Comparison of ENCODE assay signal across 9 cellular contexts in genomic region chr11:134069996-134070845, GRCh38. TPM values are rescaled to one million over a fixed set of nuclear protein-coding genes. Genes with fewer than 3 reads are reported as not detected.
DNase-seq lines count a peak whose midpoint lies in the region; ATAC-seq and TF ChIP-seq lines count a peak whose summit lies in the region.
"Had no signal": no experiment of that assay in that cellular context is flagged by ENCODE, and none has a peak within 500 bp of the region (broad histone marks: within the 10 kb centered on the region; RNA-seq: fewer than 3 reads in every experiment).

No MANE protein-coding gene starts in this region.

- H3K9me3 ChIP-seq in Loucy (ENCODE audit: insufficient read depth, low read depth, low read length) (no peaks in the 10 kb centered on the region), neural cell (ENCODE audit: low read length) (no peaks in the 10 kb centered on the region)

- TF ChIP-seq RAD21 in neural cell (conservative IDR thresholded peaks at IDR 0.05) = no peak

- H4K20me1 ChIP-seq in Loucy (ENCODE audit: insufficient read depth, low read length, poor library complexity, severe bottlenecking) (no peaks in the 10 kb centered on the region), neural cell (ENCODE audit: insufficient read depth) (no peaks in the 10 kb centered on the region)

- H3K79me2 ChIP-seq in Loucy (ENCODE audit: insufficient read depth, low read length) (no peaks in the 10 kb centered on the region), neural cell (replicated peaks; ENCODE audit: insufficient read depth, low read length) (peaks cover 53% of the 10 kb centered on the region)

- H3K4me3 ChIP-seq in Loucy (ENCODE audit: low read length, poor library complexity, severe bottlenecking) = peak overlapping the region; percentile 92
- H3K4me3 ChIP-seq in neural cell (ENCODE audit: low read length) = peak overlapping the region; percentile 83

- H3K4me3 Mint-ChIP-seq in effector memory CD8-positive, alpha-beta T cell = peak overlapping the region; percentile 23 to 56

- H3K27ac Mint-ChIP-seq in effector memory CD8-positive, alpha-beta T cell = peak overlapping the region in 1 of 2 donors; percentile 63

- H3K9me2 ChIP-seq in Loucy (replicated peaks; ENCODE audit: low read depth, low read length) (no peaks in the 10 kb centered on the region), neural cell (ENCODE audit: insufficient read depth, low read length) (no peaks in the 10 kb centered on the region)

- H3K9me3 Mint-ChIP-seq in effector memory CD8-positive, alpha-beta T cell = no peaks in the 10 kb centered on the region

- H3K9ac ChIP-seq in Loucy (ENCODE audit: low read depth, low read length, poor library complexity, severe bottlenecking) = no peak overlapping the region
- peak overlapping the region; percentile 82 for H3K9ac ChIP-seq in neural cell (ENCODE audit: low read length)

- peaks cover 5 to 7% of the 10 kb centered on the region in 2 donors for H3K4me1 Mint-ChIP-seq in effector memory CD8-positive, alpha-beta T cell (ENCODE audit: low read depth in 2 of 2)

- DNase-seq in Ammon's horn (ENCODE audit: low spot score) = peak; percentile 88
- DNase-seq in effector memory CD8-positive, alpha-beta T cell = no peak
- no peak for DNase-seq in OCI-M1 (lab: John Stamatoyannopoulos, UW)
- DNase-seq in T-helper 9 cell = no peak
- DNase-seq: NCI-H1694 treated with DMSO at 0.1 percent for 48 hours had no signal

- peak overlapping the region; percentile 74 for H3K4me2 ChIP-seq in Loucy (ENCODE audit: low read depth, low read length, poor library complexity, severe bottlenecking)
- H3K4me2 ChIP-seq in neural cell (ENCODE audit: low read length) = peak overlapping the region; percentile 61

- no peak for ATAC-seq in effector memory CD8-positive, alpha-beta T cell (replicated peaks)
- no peak for ATAC-seq in GM21367 (IDR thresholded peaks at IDR 0.05; ENCODE audit: unreplicated experiment)
- no peak for ATAC-seq in GM18519 (IDR thresholded peaks at IDR 0.05; ENCODE audit: low FRiP score, unreplicated experiment)

- TF ChIP-seq EP300 in neural cell (conservative IDR thresholded peaks at IDR 0.05; ENCODE audit: poor library complexity, severe bottlenecking) = no peak

- H3F3A ChIP-seq in Loucy (ENCODE audit: low read depth) = no peaks in the 10 kb centered on the region
- H3F3A ChIP-seq in neural cell (ENCODE audit: insufficient read depth, low read length, poor library complexity, severe bottlenecking) = no peaks in the 10 kb centered on the region

- H3K27me3 Mint-ChIP-seq in effector memory CD8-positive, alpha-beta T cell = peaks cover 7 to 18% of the 10 kb centered on the region in 2 donors

- H3K4me1 ChIP-seq in Loucy (ENCODE audit: insufficient read depth, low read length, poor library complexity, severe bottlenecking) = peaks cover 13% of the 10 kb centered on the region

- H3K36me3 Mint-ChIP-seq in effector memory CD8-positive, alpha-beta T cell (ENCODE audit: insufficient read depth) = peaks cover 16% of the 10 kb centered on the region

- TF ChIP-seq CTCF in Loucy (conservative IDR thresholded peaks at IDR 0.05; ENCODE audit: low read length) (no peak), neural cell (IDR thresholded peaks at IDR 0.05; ENCODE audit: poor library complexity, severe bottlenecking) (no peak)

- H3K36me3 ChIP-seq in Loucy (ENCODE audit: insufficient read depth, low read length) (no peaks in the 10 kb centered on the region), neural cell (ENCODE audit: insufficient read depth, low read length) (no peaks in the 10 kb centered on the region)

- peak overlapping the region; percentile 81 for H3K27ac ChIP-seq in neural cell (ENCODE audit: low read length)

- H3K27me3 ChIP-seq in Loucy (ENCODE audit: insufficient read depth, low read length, poor library complexity, severe bottlenecking) (no peaks in the 10 kb centered on the region), neural cell (ENCODE audit: insufficient read depth, low read depth, low read length) (no peaks in the 10 kb centered on the region)

- H2AFZ ChIP-seq in Loucy (ENCODE audit: low read length) = peak overlapping the region; percentile 100
- no peak overlapping the region for H2AFZ ChIP-seq in neural cell (ENCODE audit: low read depth, low read length)

TF ChIP-seq in neural cell, 6 proteins besides CTCF, POLR2A, EP300 and RAD21:
- peak; percentile 20 for TF ChIP-seq POLR2AphosphoS5 (IDR thresholded peaks at IDR 0.05)
- TF ChIP-seq, protein P1, sequence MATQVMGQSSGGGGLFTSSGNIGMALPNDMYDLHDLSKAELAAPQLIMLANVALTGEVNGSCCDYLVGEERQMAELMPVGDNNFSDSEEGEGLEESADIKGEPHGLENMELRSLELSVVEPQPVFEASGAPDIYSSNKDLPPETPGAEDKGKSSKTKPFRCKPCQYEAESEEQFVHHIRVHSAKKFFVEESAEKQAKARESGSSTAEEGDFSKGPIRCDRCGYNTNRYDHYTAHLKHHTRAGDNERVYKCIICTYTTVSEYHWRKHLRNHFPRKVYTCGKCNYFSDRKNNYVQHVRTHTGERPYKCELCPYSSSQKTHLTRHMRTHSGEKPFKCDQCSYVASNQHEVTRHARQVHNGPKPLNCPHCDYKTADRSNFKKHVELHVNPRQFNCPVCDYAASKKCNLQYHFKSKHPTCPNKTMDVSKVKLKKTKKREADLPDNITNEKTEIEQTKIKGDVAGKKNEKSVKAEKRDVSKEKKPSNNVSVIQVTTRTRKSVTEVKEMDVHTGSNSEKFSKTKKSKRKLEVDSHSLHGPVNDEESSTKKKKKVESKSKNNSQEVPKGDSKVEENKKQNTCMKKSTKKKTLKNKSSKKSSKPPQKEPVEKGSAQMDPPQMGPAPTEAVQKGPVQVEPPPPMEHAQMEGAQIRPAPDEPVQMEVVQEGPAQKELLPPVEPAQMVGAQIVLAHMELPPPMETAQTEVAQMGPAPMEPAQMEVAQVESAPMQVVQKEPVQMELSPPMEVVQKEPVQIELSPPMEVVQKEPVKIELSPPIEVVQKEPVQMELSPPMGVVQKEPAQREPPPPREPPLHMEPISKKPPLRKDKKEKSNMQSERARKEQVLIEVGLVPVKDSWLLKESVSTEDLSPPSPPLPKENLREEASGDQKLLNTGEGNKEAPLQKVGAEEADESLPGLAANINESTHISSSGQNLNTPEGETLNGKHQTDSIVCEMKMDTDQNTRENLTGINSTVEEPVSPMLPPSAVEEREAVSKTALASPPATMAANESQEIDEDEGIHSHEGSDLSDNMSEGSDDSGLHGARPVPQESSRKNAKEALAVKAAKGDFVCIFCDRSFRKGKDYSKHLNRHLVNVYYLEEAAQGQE (IDR thresholded peaks at IDR 0.05; ENCODE audit: borderline replicate concordance) = peak; percentile 23
- TF ChIP-seq EZH2 (IDR thresholded peaks at IDR 0.05; ENCODE audit: borderline replicate concordance, insufficient read depth, low read length, poor library complexity, severe bottlenecking) = no peak

RNA-seq across cellular contexts. Expression of gene JAM3, which starts 1.3 kb away (rescaled TPM):
- 46.1 and 58.5 TPM in 2 replicates for polyA plus RNA-seq in neural cell
- polyA minus RNA-seq in neural cell = 67.8 and 69.1 TPM in 2 replicates
